8 cellular contexts compared by ENCODE assay signal in genomic region chr2:178478442-178479274, GRCh38. TPM values are rescaled to one million over a fixed set of nuclear protein-coding genes. Genes with fewer than 3 reads are reported as not detected.
A peak's percentile ranks its signal among the peaks of the same experiment; 100 is the strongest.
DNase-seq lines count a peak whose midpoint lies in the region; ATAC-seq, FAIRE-seq and TF ChIP-seq lines count a peak whose summit lies in the region.

Gene FKBP7, minus strand, starts transcription at chr2:178478600. Its CDS starts 101 bp downstream, at chr2:178478499.

- TF ChIP-seq POLR2A in body of pancreas (IDR thresholded peaks at IDR 0.05), result peak; percentile 53 to 83 (median 82)

- H3K4me3 ChIP-seq in body of pancreas (peak within 1 kb of the TSS; percentile 60 to 63), iPS DF 6.9 (ENCODE audit: low read length) (peak within 1 kb of the TSS; percentile 85; the same call in 1 of the 2 replicates), skeletal muscle cell (ENCODE audit: low read depth, low read length) (peak within 1 kb of the TSS; percentile 86)

- DNase-seq in NCI-H187 (lab: John Stamatoyannopoulos, UW) (peak; percentile 47 to 54), NCI-H187 treated with DMSO at 0.1 percent for 48 hours (lab: John Stamatoyannopoulos, UW) (no peak), NCI-H2107 (lab: John Stamatoyannopoulos, UW) (peak; percentile 84), body of pancreas (peak; percentile 80 to 88 (median 83)), iPS DF 6.9 (ENCODE audit: low read depth, low spot score) (no peak), skeletal muscle cell (ENCODE audit: low read depth) (peak; percentile 45)

- intact Hi-C loops in body of pancreas (cut with DNase I), result no loop called here

- 0 to 1% methylated on average over 38 to 56 of the region's 56 CpGs for WGBS in body of pancreas, 2 donors
- WGBS in iPS DF 6.9 (ENCODE audit: insufficient coverage, insufficient read length), result no CpG with 5 or more reads among the region's 56 CpGs

- H3K27ac ChIP-seq in body of pancreas (peak within 1 kb of the TSS; percentile 92 to 98 (median 96)), iPS DF 6.9 (ENCODE audit: low read length) (no peak within 1 kb of the TSS)

- no peaks in the 10 kb centered on the region for H3K36me3 ChIP-seq in body of pancreas (replicated peaks in 1 of 2; ENCODE audit: insufficient read depth in 1 of 2, low read depth in 2 of 2)
- no peaks in the 10 kb centered on the region for H3K36me3 ChIP-seq in iPS DF 6.9 (ENCODE audit: control insufficient read depth, insufficient read depth, low read length)

- H3K4me1 ChIP-seq in body of pancreas, result peaks cover 39% of the 10 kb centered on the region
- 0 out of 2 replicates have a peak, but pooled peaks cover 1% of the 10 kb centered on the region for H3K4me1 ChIP-seq in iPS DF 6.9 (ENCODE audit: control insufficient read depth, insufficient read depth, low read length)

- FAIRE-seq in TTC549 (lab: Jason Lieb, UNC), result peak; percentile 36

- TF ChIP-seq CTCF in body of pancreas (IDR thresholded peaks at IDR 0.05), result peak; percentile 41 to 74 (median 60)

- H3K9me3 ChIP-seq in body of pancreas (no peaks in the 10 kb centered on the region), iPS DF 6.9 (ENCODE audit: control insufficient read depth, insufficient read depth, low read length) (no peaks in the 10 kb centered on the region)

- H3K27me3 ChIP-seq in body of pancreas, result no peaks in the 10 kb centered on the region
- no peaks in the 10 kb centered on the region; the same call in 1 of the 2 replicates for H3K27me3 ChIP-seq in iPS DF 6.9 (ENCODE audit: control insufficient read depth, insufficient read depth, low read length)

- peak; percentile 39 for ATAC-seq in HG03025 (IDR thresholded peaks at IDR 0.05; ENCODE audit: low FRiP score, unreplicated experiment)
- peak; percentile 70 for ATAC-seq in body of pancreas

RNA-seq across cellular contexts. Expression of gene FKBP7, which starts in this region (rescaled TPM):
- total RNA-seq in body of pancreas, result 1 to 10 TPM; 2.9 to 4.6 TPM

Comparison
In these comparisons a context has a peak if more than half of its experiments do, and no peak if none do; other contexts are left out.
1. DNase-seq: peak in NCI-H187 (2 of 2), NCI-H2107 (single experiment), body of pancreas (4 of 4) and skeletal muscle cell (single experiment); none in NCI-H187 treated with DMSO at 0.1 percent for 48 hours (single experiment) and iPS DF 6.9 (single experiment).
2. Peak in every context shown above with its lines, with median percentiles within 50 percentile points of each other: H3K4me3 ChIP-seq.